In the genomic region with DNA sequence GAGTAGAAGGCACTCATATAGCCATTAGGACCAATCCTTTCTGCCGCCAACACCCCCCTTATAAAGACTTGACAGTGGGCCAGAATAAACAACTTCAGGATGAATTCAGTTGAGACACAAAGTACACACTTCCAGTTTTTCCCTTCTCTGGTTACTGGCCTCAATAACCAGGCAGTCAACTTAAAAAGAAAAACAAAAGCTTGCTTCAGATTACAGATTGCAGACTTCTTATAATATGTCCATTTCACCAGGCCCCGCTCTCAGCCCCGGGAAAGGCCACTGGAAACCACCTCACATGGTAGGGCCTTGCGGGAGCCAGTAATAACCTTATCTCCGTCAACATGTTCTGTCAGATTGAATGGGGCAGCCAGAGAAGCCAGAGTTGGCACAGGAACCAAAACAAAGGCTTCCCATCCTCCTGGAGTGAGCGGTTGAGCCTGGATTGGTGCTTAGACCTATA, we compare ENCODE assay signal across 1 cellular context.
TF ChIP-seq lines count a peak whose summit lies in the region.

No MANE protein-coding gene starts in this region.

TF ChIP-seq in GM23338, 12 proteins besides CTCF, POLR2A, EP300 and RAD21 (continued from another document):
- TF ChIP-seq ZNF462 (CRISPR knock-in tag; IDR thresholded peaks at IDR 0.05) (no peak), STAT1 (IDR thresholded peaks at IDR 0.05; ENCODE audit: unreplicated experiment) (no peak), EZH2phosphoT487 (IDR thresholded peaks at IDR 0.05; ENCODE audit: unreplicated experiment) (no peak), POLR2AphosphoS5 (IDR thresholded peaks at IDR 0.05; ENCODE audit: low read depth) (no peak), ZNF114 (CRISPR knock-in tag; IDR thresholded peaks at IDR 0.05) (no peak), ETS1 (IDR thresholded peaks at IDR 0.05) (no peak), JUNB (IDR thresholded peaks at IDR 0.05; ENCODE audit: unreplicated experiment) (no peak), CREB1 (CRISPR knock-in tag; IDR thresholded peaks at IDR 0.05; ENCODE audit: low read depth) (no peak), ZNF331 (CRISPR knock-in tag; IDR thresholded peaks at IDR 0.05; ENCODE audit: low read depth) (no peak), NANOG (IDR thresholded peaks at IDR 0.05; ENCODE audit: borderline replicate concordance) (no peak)
- TF ChIP-seq, protein P1, sequence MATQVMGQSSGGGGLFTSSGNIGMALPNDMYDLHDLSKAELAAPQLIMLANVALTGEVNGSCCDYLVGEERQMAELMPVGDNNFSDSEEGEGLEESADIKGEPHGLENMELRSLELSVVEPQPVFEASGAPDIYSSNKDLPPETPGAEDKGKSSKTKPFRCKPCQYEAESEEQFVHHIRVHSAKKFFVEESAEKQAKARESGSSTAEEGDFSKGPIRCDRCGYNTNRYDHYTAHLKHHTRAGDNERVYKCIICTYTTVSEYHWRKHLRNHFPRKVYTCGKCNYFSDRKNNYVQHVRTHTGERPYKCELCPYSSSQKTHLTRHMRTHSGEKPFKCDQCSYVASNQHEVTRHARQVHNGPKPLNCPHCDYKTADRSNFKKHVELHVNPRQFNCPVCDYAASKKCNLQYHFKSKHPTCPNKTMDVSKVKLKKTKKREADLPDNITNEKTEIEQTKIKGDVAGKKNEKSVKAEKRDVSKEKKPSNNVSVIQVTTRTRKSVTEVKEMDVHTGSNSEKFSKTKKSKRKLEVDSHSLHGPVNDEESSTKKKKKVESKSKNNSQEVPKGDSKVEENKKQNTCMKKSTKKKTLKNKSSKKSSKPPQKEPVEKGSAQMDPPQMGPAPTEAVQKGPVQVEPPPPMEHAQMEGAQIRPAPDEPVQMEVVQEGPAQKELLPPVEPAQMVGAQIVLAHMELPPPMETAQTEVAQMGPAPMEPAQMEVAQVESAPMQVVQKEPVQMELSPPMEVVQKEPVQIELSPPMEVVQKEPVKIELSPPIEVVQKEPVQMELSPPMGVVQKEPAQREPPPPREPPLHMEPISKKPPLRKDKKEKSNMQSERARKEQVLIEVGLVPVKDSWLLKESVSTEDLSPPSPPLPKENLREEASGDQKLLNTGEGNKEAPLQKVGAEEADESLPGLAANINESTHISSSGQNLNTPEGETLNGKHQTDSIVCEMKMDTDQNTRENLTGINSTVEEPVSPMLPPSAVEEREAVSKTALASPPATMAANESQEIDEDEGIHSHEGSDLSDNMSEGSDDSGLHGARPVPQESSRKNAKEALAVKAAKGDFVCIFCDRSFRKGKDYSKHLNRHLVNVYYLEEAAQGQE (IDR thresholded peaks at IDR 0.05; ENCODE audit: unreplicated experiment) = no peak
